28 cellular contexts compared by ENCODE assay signal in genomic region chr21:14911351-14911750, GRCh38.
"Had no signal": no experiment of that assay in that cellular context is flagged by ENCODE, and none has a peak within 500 bp of the region (broad histone marks: within the 10 kb centered on the region; RNA-seq: fewer than 3 reads in every experiment).

No MANE protein-coding gene starts in this region.

- H3K27me3 ChIP-seq: body of pancreas, esophagus muscularis mucosa, gastrocnemius medialis, sigmoid colon, tibial artery had no signal

- FAIRE-seq: urothelium cell line had no signal

- H3K27me3 Mint-ChIP-seq: activated CD8-positive, alpha-beta T cell treated with anti-CD3 and anti-CD28 coated beads for 36 hours; activated naive CD8-positive, alpha-beta T cell treated with anti-CD3 and anti-CD28 coated beads, Interleukin-2, amount 50 U/mL, for 24 hours; stimulated activated naive CD8-positive, alpha-beta T cell treated with anti-CD3 and anti-CD28 coated beads, Interleukin-15, Interleukin-2, amounts not matched to agents 100 ng/mL and 50 ng/mL, for 24 hours had no signal

- H3K27ac ChIP-seq: body of pancreas, esophagus muscularis mucosa, gastrocnemius medialis, sigmoid colon, tibial artery had no signal

- H3K4me2 ChIP-seq: smooth muscle cell had no signal

- H3K9me3 Mint-ChIP-seq: activated naive CD8-positive, alpha-beta T cell treated with anti-CD3 and anti-CD28 coated beads, Interleukin-2, amount 50 U/mL, for 24 hours; natural killer cell; stimulated activated naive CD8-positive, alpha-beta T cell treated with anti-CD3 and anti-CD28 coated beads, Interleukin-15, Interleukin-2, amounts not matched to agents 100 ng/mL and 50 ng/mL, for 24 hours had no signal

- H3K4me3 ChIP-seq: body of pancreas, esophagus muscularis mucosa, gastrocnemius medialis, lung, sigmoid colon, smooth muscle cell, tibial artery had no signal

- ATAC-seq: activated CD8-positive, alpha-beta memory T cell treated with anti-CD3 and anti-CD28 coated beads, Interleukin-2, amount 10 ng/mL, durations not matched to agents 7 days and 5 days; activated CD8-positive, alpha-beta T cell treated with anti-CD3 and anti-CD28 coated beads for 36 hours; activated naive CD8-positive, alpha-beta T cell treated with anti-CD3 and anti-CD28 coated beads, Interleukin-2, amount 50 U/mL, for 24 hours; body of pancreas; gastrocnemius medialis; left lobe of liver; natural killer cell; T-helper 17 cell had no signal

- H3K4me1 Mint-ChIP-seq: activated CD8-positive, alpha-beta memory T cell treated with anti-CD3 and anti-CD28 coated beads, Interleukin-2, amount 10 ng/mL, durations not matched to agents 7 days and 5 days; activated naive CD8-positive, alpha-beta T cell treated with anti-CD3 and anti-CD28 coated beads, Interleukin-2, amount 50 U/mL, for 24 hours; T-helper 17 cell had no signal

- H3K36me3 Mint-ChIP-seq: activated CD8-positive, alpha-beta memory T cell treated with anti-CD3 and anti-CD28 coated beads, Interleukin-2, amount 10 ng/mL, durations not matched to agents 7 days and 5 days; natural killer cell had no signal

- DNase-seq: activated CD4-positive, alpha-beta T cell treated with anti-CD3 and anti-CD28 coated beads for 48 hours; activated CD4-positive, CD25-positive, alpha-beta regulatory T cell; activated CD8-positive, alpha-beta memory T cell treated with anti-CD3 and anti-CD28 coated beads, Interleukin-2, amount 10 ng/mL, durations not matched to agents 7 days and 5 days; activated CD8-positive, alpha-beta T cell treated with anti-CD3 and anti-CD28 coated beads for 36 hours; activated effector memory CD4-positive, alpha-beta T cell treated with anti-CD3 and anti-CD28 coated beads, Interleukin-2, amount 50 U/mL, for 16 hours; activated naive CD4-positive, alpha-beta T cell treated with anti-CD3 and anti-CD28 coated beads, Interleukin-2, amount 50 U/mL, for 16 hours; activated naive CD8-positive, alpha-beta T cell treated with anti-CD3 and anti-CD28 coated beads, Interleukin-2, amount 50 U/mL, for 24 hours; activated T-cell treated with anti-CD3 and anti-CD28 coated beads for 4 hours; body of pancreas; dermis blood vessel endothelial cell; effector CD8-positive, alpha-beta T cell; gastrocnemius medialis; head of caudate nucleus; hypothalamus; natural killer cell; retina; sigmoid colon; stimulated activated CD4-positive, alpha-beta T cell treated with anti-CD3 and anti-CD28 coated beads, Interleukin-4, amount 100 ng/mL, for 24 hours; SW 1271; T-helper 17 cell; tibial artery had no signal

- H3K27ac Mint-ChIP-seq: activated CD8-positive, alpha-beta memory T cell treated with anti-CD3 and anti-CD28 coated beads, Interleukin-2, amount 10 ng/mL, durations not matched to agents 7 days and 5 days; activated CD8-positive, alpha-beta T cell treated with anti-CD3 and anti-CD28 coated beads for 36 hours; activated naive CD8-positive, alpha-beta T cell treated with anti-CD3 and anti-CD28 coated beads, Interleukin-2, amount 50 U/mL, for 24 hours; mesothelial cell of epicardium; natural killer cell; stimulated activated naive CD8-positive, alpha-beta T cell treated with anti-CD3 and anti-CD28 coated beads, Interleukin-15, Interleukin-2, amounts not matched to agents 100 ng/mL and 50 ng/mL, for 24 hours; T-helper 17 cell had no signal

- H3K36me3 ChIP-seq: esophagus muscularis mucosa, gastrocnemius medialis, sigmoid colon, tibial artery had no signal

- H3K9me3 ChIP-seq: body of pancreas, esophagus muscularis mucosa, gastrocnemius medialis, sigmoid colon, tibial artery had no signal

- H3K4me1 ChIP-seq: body of pancreas, gastrocnemius medialis, tibial artery had no signal

- H3K4me3 Mint-ChIP-seq: activated CD8-positive, alpha-beta memory T cell treated with anti-CD3 and anti-CD28 coated beads, Interleukin-2, amount 10 ng/mL, durations not matched to agents 7 days and 5 days; activated CD8-positive, alpha-beta T cell treated with anti-CD3 and anti-CD28 coated beads for 36 hours; activated naive CD8-positive, alpha-beta T cell treated with anti-CD3 and anti-CD28 coated beads, Interleukin-2, amount 50 U/mL, for 24 hours; mesothelial cell of epicardium; natural killer cell; stimulated activated naive CD8-positive, alpha-beta T cell treated with anti-CD3 and anti-CD28 coated beads, Interleukin-15, Interleukin-2, amounts not matched to agents 100 ng/mL and 50 ng/mL, for 24 hours; T-helper 17 cell had no signal
